8 cellular contexts compared by ENCODE assay signal in genomic region chr4:93828332-93828829, GRCh38. TPM values are rescaled to one million over a fixed set of nuclear protein-coding genes. Genes with fewer than 3 reads are reported as not detected.
DNase-seq lines count a peak whose midpoint lies in the region; ATAC-seq and TF ChIP-seq lines count a peak whose summit lies in the region.

ATOH1 (plus strand) TSS chr4:93828753; CDS start chr4:93828927, 174 bp downstream.

- H3K9me3 ChIP-seq in thoracic aorta = no peaks in the 10 kb centered on the region

- no peak for ATAC-seq in activated naive CD8-positive, alpha-beta T cell treated with anti-CD3 and anti-CD28 coated beads, Interleukin-2, amount 10 ng/mL, durations not matched to agents 7 days and 5 days (ENCODE audit: low read depth)
- ATAC-seq in thoracic aorta (ENCODE audit: insufficient number of reproducible peaks, low FRiP score, low read depth) (no peak), GM19351 (IDR thresholded peaks at IDR 0.05; ENCODE audit: unreplicated experiment) (no peak)

- H3K36me3 Mint-ChIP-seq in activated naive CD8-positive, alpha-beta T cell treated with anti-CD3 and anti-CD28 coated beads, Interleukin-2, amount 10 ng/mL, durations not matched to agents 7 days and 5 days = no peaks in the 10 kb centered on the region

- H3K4me3 ChIP-seq in thoracic aorta = peak within 1 kb of the TSS; percentile 71

- H3K27ac Mint-ChIP-seq in activated naive CD8-positive, alpha-beta T cell treated with anti-CD3 and anti-CD28 coated beads, Interleukin-2, amount 10 ng/mL, durations not matched to agents 7 days and 5 days = no peak within 1 kb of the TSS

- peaks cover 16% of the 10 kb centered on the region for H3K27me3 ChIP-seq in thoracic aorta (replicated peaks; ENCODE audit: insufficient read depth)

- H3K4me3 Mint-ChIP-seq in activated naive CD8-positive, alpha-beta T cell treated with anti-CD3 and anti-CD28 coated beads, Interleukin-2, amount 10 ng/mL, durations not matched to agents 7 days and 5 days = peak within 1 kb of the TSS; percentile 30

- peak; percentile 54 for DNase-seq in COLO668 (lab: John Stamatoyannopoulos, UW; ENCODE audit: unreplicated experiment)
- peak; percentile 58 for DNase-seq in HuH-7 (ENCODE audit: low spot score)
- no peak for DNase-seq in activated naive CD8-positive, alpha-beta T cell treated with anti-CD3 and anti-CD28 coated beads, Interleukin-2, amount 10 ng/mL, durations not matched to agents 7 days and 5 days
- peak; percentile 74 for DNase-seq in iPS-NIHi7 (ENCODE audit: extremely low spot score)
- DNase-seq in thoracic aorta (ENCODE audit: low spot score) = no peak
- no peak for DNase-seq in NCI-H1694 (lab: John Stamatoyannopoulos, UW)
- no peak for DNase-seq in NCI-H187 treated with DMSO at 0.1 percent for 48 hours (lab: John Stamatoyannopoulos, UW)

- H3K27me3 Mint-ChIP-seq in activated naive CD8-positive, alpha-beta T cell treated with anti-CD3 and anti-CD28 coated beads, Interleukin-2, amount 10 ng/mL, durations not matched to agents 7 days and 5 days = peaks cover 67% of the 10 kb centered on the region

- H3K4me1 Mint-ChIP-seq in activated naive CD8-positive, alpha-beta T cell treated with anti-CD3 and anti-CD28 coated beads, Interleukin-2, amount 10 ng/mL, durations not matched to agents 7 days and 5 days = peaks cover 1% of the 10 kb centered on the region

- POLR2A ChIA-PET in activated naive CD8-positive, alpha-beta T cell treated with anti-CD3 and anti-CD28 coated beads, Interleukin-2, amount 10 ng/mL, durations not matched to agents 7 days and 5 days (lab: Charles Lee) = no interaction called here

- peaks cover 9 to 28% of the 10 kb centered on the region in 2 donors for H3K4me1 ChIP-seq in thoracic aorta (ENCODE audit: control insufficient read depth in 1 of 2, low read depth in 2 of 2)

- no peaks in the 10 kb centered on the region for H3K36me3 ChIP-seq in thoracic aorta

- no peak within 1 kb of the TSS for H3K27ac ChIP-seq in thoracic aorta

- no peak for TF ChIP-seq CTCF in thoracic aorta (IDR thresholded peaks at IDR 0.05)

- peaks cover 4% of the 10 kb centered on the region for H3K9me3 Mint-ChIP-seq in activated naive CD8-positive, alpha-beta T cell treated with anti-CD3 and anti-CD28 coated beads, Interleukin-2, amount 10 ng/mL, durations not matched to agents 7 days and 5 days

RNA-seq across cellular contexts. Expression of gene ATOH1, which starts in this region (rescaled TPM):
- total RNA-seq in activated naive CD8-positive, alpha-beta T cell treated with anti-CD3 and anti-CD28 coated beads, Interleukin-2, amount 10 ng/mL, durations not matched to agents 7 days and 5 days = not detected
- total RNA-seq in thoracic aorta = not detected

Comparison
In these comparisons a context has a peak if more than half of its experiments do, and no peak if none do; other contexts are left out.
1. DNase-seq: peak in COLO668 (single experiment), HuH-7 (single experiment) and iPS-NIHi7 (single experiment); none in activated naive CD8-positive, alpha-beta T cell treated with anti-CD3 and anti-CD28 coated beads, Interleukin-2, amount 10 ng/mL, durations not matched to agents 7 days and 5 days (single experiment), thoracic aorta (single experiment), NCI-H1694 (single experiment) and NCI-H187 treated with DMSO at 0.1 percent for 48 hours (single experiment).